Comparison of ENCODE assay signal across 13 cellular contexts in genomic region chr3:52490938-52491526, GRCh38. TPM values are rescaled to one million over a fixed set of nuclear protein-coding genes. Genes with fewer than 3 reads are reported as not detected.
DNase-seq lines count a peak whose midpoint lies in the region; ATAC-seq and TF ChIP-seq lines count a peak whose summit lies in the region.
"Had no signal": no experiment of that assay in that cellular context is flagged by ENCODE, and none has a peak within 500 bp of the region (broad histone marks: within the 10 kb centered on the region; RNA-seq: fewer than 3 reads in every experiment).

No MANE protein-coding gene starts in this region.

- H4K8ac ChIP-seq in mesenchymal stem cell (ENCODE audit: low read length) = no peak overlapping the region

- no peak for DNase-seq in T-helper 17 cell
- DNase-seq in mesenchymal stem cell = peak; percentile 72
- DNase-seq in glutamatergic neuron = no peak
- no peak for DNase-seq in MM.1S
- DNase-seq in CD8-positive, alpha-beta T cell = no peak
- no peak for DNase-seq in hepatic stellate cell (ENCODE audit: low spot score)
- DNase-seq: naive B cell; NCI-H1048; stimulated activated CD4-positive, alpha-beta T cell treated with anti-CD3 and anti-CD28 coated beads, Interleukin-2, amount 100 ng/mL, for 24 hours had no signal

- H3K4me1 ChIP-seq in mesenchymal stem cell (ENCODE audit: control insufficient read depth, insufficient read depth, low read depth, low read length) = peaks cover 52% of the 10 kb centered on the region
- no peaks in the 10 kb centered on the region for H3K4me1 ChIP-seq in MM.1S (ENCODE audit: low read length)
- H3K4me1 ChIP-seq in CD8-positive, alpha-beta T cell (ENCODE audit: insufficient read depth, low read length) = no peaks in the 10 kb centered on the region

- no peak for TF ChIP-seq CTCF in glutamatergic neuron (IDR thresholded peaks at IDR 0.05; ENCODE audit: partially characterized antibody, unreplicated experiment)
- TF ChIP-seq CTCF in MM.1S (IDR thresholded peaks at IDR 0.05; ENCODE audit: low read length) = no peak
- no peak for TF ChIP-seq CTCF in CD8-positive, alpha-beta T cell (IDR thresholded peaks at IDR 0.05)

- H3K4ac ChIP-seq in mesenchymal stem cell (ENCODE audit: low read depth in 1 of 2, low read length in 2 of 2) = no peak overlapping the region

- H3K4me2 ChIP-seq in mesenchymal stem cell (ENCODE audit: low read length, poor library complexity, severe bottlenecking) (no peak overlapping the region), MM.1S (ENCODE audit: low read depth, low read length) (no peak overlapping the region)

- POLR2A ChIA-PET in CD8-positive, alpha-beta T cell (lab: Charles Lee) = no interaction called here

- H3K27ac ChIP-seq in mesenchymal stem cell (ENCODE audit: low read length, poor library complexity, severe bottlenecking) = peak overlapping the region; percentile 77
- H3K27ac ChIP-seq in temporal lobe (ENCODE audit: low read depth, low read length) = peak overlapping the region; percentile 64
- H3K27ac ChIP-seq in MM.1S (ENCODE audit: low read length) = no peak overlapping the region
- no peak overlapping the region for H3K27ac ChIP-seq in CD8-positive, alpha-beta T cell (ENCODE audit: low read depth, low read length)
- H3K27ac ChIP-seq: HL-60 had no signal

- H3F3A ChIP-seq in MM.1S (ENCODE audit: insufficient read depth, low read length) = no peaks in the 10 kb centered on the region

- H2AFZ ChIP-seq in mesenchymal stem cell (ENCODE audit: low read depth, low read length) (no peak overlapping the region), MM.1S (ENCODE audit: low read length) (no peak overlapping the region)

- H3K36me3 Mint-ChIP-seq in T-helper 17 cell (ENCODE audit: low read depth) = no peaks in the 10 kb centered on the region
- H3K36me3 Mint-ChIP-seq in glutamatergic neuron (ENCODE audit: unreplicated experiment) = no peaks in the 10 kb centered on the region
- H3K36me3 Mint-ChIP-seq in CD8-positive, alpha-beta T cell = peaks cover 66% of the 10 kb centered on the region

- 71% methylated on average over 23 of the region's 23 CpGs for WGBS in mesenchymal stem cell

- no peaks in the 10 kb centered on the region for H4K20me1 ChIP-seq in MM.1S (ENCODE audit: insufficient read depth, low read length)

- peak overlapping the region; percentile 14 for H3K27ac Mint-ChIP-seq in T-helper 17 cell
- H3K27ac Mint-ChIP-seq in glutamatergic neuron (ENCODE audit: unreplicated experiment) = no peak overlapping the region
- no peak overlapping the region for H3K27ac Mint-ChIP-seq in CD8-positive, alpha-beta T cell
- H3K27ac Mint-ChIP-seq: naive B cell; T-helper 2 cell treated with Interferon-gamma antibody and Interleukin-4, amounts not matched to agents 5 μg/mL and 100 μg/mL, for 36 hours had no signal

- CTCF ChIA-PET in CD8-positive, alpha-beta T cell (lab: Charles Lee) = no interaction called here

- H3K4me3 Mint-ChIP-seq in T-helper 17 cell = no peak overlapping the region
- H3K4me3 Mint-ChIP-seq in glutamatergic neuron (ENCODE audit: unreplicated experiment) = no peak overlapping the region
- no peak overlapping the region for H3K4me3 Mint-ChIP-seq in CD8-positive, alpha-beta T cell
- H3K4me3 Mint-ChIP-seq: T-helper 2 cell treated with Interferon-gamma antibody and Interleukin-4, amounts not matched to agents 5 μg/mL and 100 μg/mL, for 36 hours had no signal

- intact Hi-C loops in CD8-positive, alpha-beta T cell (cut with DNase I, micrococcal nuclease) = no loop called here

- no peaks in the 10 kb centered on the region for H3K27me3 Mint-ChIP-seq in T-helper 17 cell
- H3K27me3 Mint-ChIP-seq in glutamatergic neuron (ENCODE audit: unreplicated experiment) = peaks cover 6% of the 10 kb centered on the region
- H3K27me3 Mint-ChIP-seq in CD8-positive, alpha-beta T cell (ENCODE audit: low read depth) = no peaks in the 10 kb centered on the region

- no peak overlapping the region for H2BK15ac ChIP-seq in mesenchymal stem cell (ENCODE audit: low read depth, poor library complexity, severe bottlenecking)

- H3K9me3 Mint-ChIP-seq in glutamatergic neuron (ENCODE audit: unreplicated experiment) = peaks cover 6% of the 10 kb centered on the region
- H3K9me3 Mint-ChIP-seq in CD8-positive, alpha-beta T cell = no peaks in the 10 kb centered on the region
- H3K9me3 Mint-ChIP-seq: naive B cell; T-helper 2 cell treated with Interferon-gamma antibody and Interleukin-4, amounts not matched to agents 5 μg/mL and 100 μg/mL, for 36 hours had no signal

- H3K9me2 ChIP-seq in MM.1S (replicated peaks; ENCODE audit: insufficient read depth, low read length) = no peaks in the 10 kb centered on the region

- H3K9me3 ChIP-seq in T-helper 17 cell (ENCODE audit: control insufficient read depth, low read length, poor library complexity, severe bottlenecking) (no peaks in the 10 kb centered on the region), mesenchymal stem cell (ENCODE audit: control insufficient read depth, low read length) (no peaks in the 10 kb centered on the region), MM.1S (replicated peaks; ENCODE audit: insufficient read depth, low read length) (no peaks in the 10 kb centered on the region)
- H3K9me3 ChIP-seq in CD8-positive, alpha-beta T cell (ENCODE audit: low read length) = no peaks in the 10 kb centered on the region

- H3K36me3 ChIP-seq in mesenchymal stem cell (ENCODE audit: control insufficient read depth in 1 of 2, insufficient read depth in 2 of 2, low read depth in 1 of 2, low read length in 2 of 2) = peaks cover 72 to 87% of the 10 kb centered on the region in 2 experiments
- no peaks in the 10 kb centered on the region for H3K36me3 ChIP-seq in MM.1S (replicated peaks; ENCODE audit: insufficient read depth, low read length)
- peaks cover 27% of the 10 kb centered on the region for H3K36me3 ChIP-seq in CD8-positive, alpha-beta T cell (ENCODE audit: insufficient read depth, low read length)

- H3K23ac ChIP-seq in mesenchymal stem cell (ENCODE audit: low read length in 2 of 2) = peak overlapping the region in 1 of 2 experiments; percentile 59

- peak overlapping the region; percentile 0 for H4K91ac ChIP-seq in mesenchymal stem cell (ENCODE audit: low read length)

- H3K9ac ChIP-seq in mesenchymal stem cell (ENCODE audit: low read length) (no peak overlapping the region), MM.1S (ENCODE audit: low read length) (no peak overlapping the region)

- no peak overlapping the region for H2BK120ac ChIP-seq in mesenchymal stem cell (ENCODE audit: low read depth, low read length)

- peak overlapping the region; percentile 23 to 62 for H3K18ac ChIP-seq in mesenchymal stem cell (ENCODE audit: low read depth in 1 of 2, low read length in 2 of 2)

- no peak overlapping the region for H2BK5ac ChIP-seq in mesenchymal stem cell (ENCODE audit: low read depth, low read length, poor library complexity, severe bottlenecking)

- no peaks in the 10 kb centered on the region for H3K79me2 ChIP-seq in MM.1S (ENCODE audit: low read length)

- H2BK12ac ChIP-seq in mesenchymal stem cell (ENCODE audit: low read length in 2 of 2) = no peak overlapping the region

- peak overlapping the region; percentile 44 for H2AK5ac ChIP-seq in mesenchymal stem cell (ENCODE audit: low read length, severe bottlenecking)

- H3K4me3 ChIP-seq in mesenchymal stem cell (ENCODE audit: insufficient read depth in 1 of 2, low read depth in 1 of 2, low read length in 2 of 2) (no peak overlapping the region), MM.1S (ENCODE audit: low read length) (no peak overlapping the region)
- no peak overlapping the region for H3K4me3 ChIP-seq in CD8-positive, alpha-beta T cell (ENCODE audit: low read depth, low read length)

- no peak overlapping the region for H3K14ac ChIP-seq in mesenchymal stem cell (ENCODE audit: low read length in 2 of 2)

- peaks cover 26% of the 10 kb centered on the region for H3K79me1 ChIP-seq in mesenchymal stem cell (replicated peaks; ENCODE audit: low read length, poor library complexity, severe bottlenecking)

- H3K4me1 Mint-ChIP-seq in T-helper 17 cell (peaks cover 8% of the 10 kb centered on the region), glutamatergic neuron (ENCODE audit: low read depth, unreplicated experiment) (peaks cover 10% of the 10 kb centered on the region)
- peaks cover 4% of the 10 kb centered on the region for H3K4me1 Mint-ChIP-seq in CD8-positive, alpha-beta T cell (ENCODE audit: low read depth)

- ATAC-seq in T-helper 17 cell (peak; percentile 32), esophagus mucosa (peak; percentile 3)
- no peak for ATAC-seq in CD8-positive, alpha-beta T cell

- H3K27me3 ChIP-seq in mesenchymal stem cell (ENCODE audit: control insufficient read depth in 1 of 2, insufficient read depth in 1 of 2, low read length in 2 of 2) = no peaks in the 10 kb centered on the region
- H3K27me3 ChIP-seq in MM.1S (replicated peaks; ENCODE audit: insufficient read depth, low read length) = no peaks in the 10 kb centered on the region
- H3K27me3 ChIP-seq in CD8-positive, alpha-beta T cell (ENCODE audit: insufficient read depth, low read length) = no peaks in the 10 kb centered on the region

RNA-seq across cellular contexts. Expression of gene STAB1, which starts 4.1 kb away (rescaled TPM):
- total RNA-seq in T-helper 17 cell = 1 to 10 TPM; 1.7 to 4.9 TPM
- 21.2 TPM for total RNA-seq in esophagus mucosa
- polyA plus RNA-seq in mesenchymal stem cell (2013, experiment 1 of 2) = not detected
- polyA plus RNA-seq in mesenchymal stem cell (2013, experiment 2 of 2) = 0.04 TPM
- 5.9 TPM for total RNA-seq in temporal lobe
- 6.3 TPM for total RNA-seq in glutamatergic neuron (ENCODE audit: unreplicated experiment)
- under 1 TPM; 0.33 to 0.46 TPM for total RNA-seq in CD8-positive, alpha-beta T cell

RNA-seq across cellular contexts. Expression of gene NISCH, which starts 35.6 kb away (rescaled TPM):
- total RNA-seq in T-helper 17 cell (100 to 1,000 TPM; 121 to 146 TPM), esophagus mucosa (38.0 TPM), temporal lobe (61.5 TPM), glutamatergic neuron (ENCODE audit: unreplicated experiment) (280 TPM)
- polyA plus RNA-seq in mesenchymal stem cell (2013, experiment 1 of 2) = 55.5 TPM
- polyA plus RNA-seq in mesenchymal stem cell (2013, experiment 2 of 2) = 49.9 TPM
- 100 to 1,000 TPM; 150 to 163 TPM for total RNA-seq in CD8-positive, alpha-beta T cell

RNA-seq across cellular contexts. Expression of gene TNNC1, which starts 37.2 kb away (rescaled TPM):
- total RNA-seq in T-helper 17 cell (1 to 10 TPM; 3.7 to 3.8 TPM), esophagus mucosa (0.88 TPM), temporal lobe (0.49 TPM), glutamatergic neuron (ENCODE audit: unreplicated experiment) (2.7 TPM)
- polyA plus RNA-seq in mesenchymal stem cell (2013, experiment 1 of 2) = 0.86 TPM
- 0.79 TPM for polyA plus RNA-seq in mesenchymal stem cell (2013, experiment 2 of 2)
- 1 to 10 TPM; 3.8 to 4.3 TPM for total RNA-seq in CD8-positive, alpha-beta T cell

RNA-seq across cellular contexts. Expression of gene NT5DC2, which starts 42.6 kb away (rescaled TPM):
- total RNA-seq in T-helper 17 cell (1 to 10 TPM; 2.3 to 2.5 TPM), esophagus mucosa (55.0 TPM), temporal lobe (52.1 TPM), glutamatergic neuron (ENCODE audit: unreplicated experiment) (308 TPM)
- polyA plus RNA-seq in mesenchymal stem cell (2013, experiment 1 of 2) = 107 TPM
- 105 TPM for polyA plus RNA-seq in mesenchymal stem cell (2013, experiment 2 of 2)
- 1 to 10 TPM; 4.8 to 6.7 TPM for total RNA-seq in CD8-positive, alpha-beta T cell

RNA-seq across cellular contexts. Expression of gene UQCC5, which starts 45.4 kb away (rescaled TPM):
- total RNA-seq in T-helper 17 cell (1 to 10 TPM; 4.9 to 8.0 TPM), esophagus mucosa (17.6 TPM), temporal lobe (1.2 TPM), glutamatergic neuron (ENCODE audit: unreplicated experiment) (13.7 TPM)
- 58.9 TPM for polyA plus RNA-seq in mesenchymal stem cell (2013, experiment 1 of 2)
- 60.7 TPM for polyA plus RNA-seq in mesenchymal stem cell (2013, experiment 2 of 2)
- total RNA-seq in CD8-positive, alpha-beta T cell = 1 to 10 TPM; 5.2 to 6.8 TPM

Comparison
In these comparisons a context has a peak if more than half of its experiments do, and no peak if none do; other contexts are left out.
1. H3K27ac ChIP-seq: peak in mesenchymal stem cell (single experiment) and temporal lobe (single experiment); none in MM.1S (single experiment) and CD8-positive, alpha-beta T cell (single experiment).